ENCODE assay signal across 2 cellular contexts in the genomic region with DNA sequence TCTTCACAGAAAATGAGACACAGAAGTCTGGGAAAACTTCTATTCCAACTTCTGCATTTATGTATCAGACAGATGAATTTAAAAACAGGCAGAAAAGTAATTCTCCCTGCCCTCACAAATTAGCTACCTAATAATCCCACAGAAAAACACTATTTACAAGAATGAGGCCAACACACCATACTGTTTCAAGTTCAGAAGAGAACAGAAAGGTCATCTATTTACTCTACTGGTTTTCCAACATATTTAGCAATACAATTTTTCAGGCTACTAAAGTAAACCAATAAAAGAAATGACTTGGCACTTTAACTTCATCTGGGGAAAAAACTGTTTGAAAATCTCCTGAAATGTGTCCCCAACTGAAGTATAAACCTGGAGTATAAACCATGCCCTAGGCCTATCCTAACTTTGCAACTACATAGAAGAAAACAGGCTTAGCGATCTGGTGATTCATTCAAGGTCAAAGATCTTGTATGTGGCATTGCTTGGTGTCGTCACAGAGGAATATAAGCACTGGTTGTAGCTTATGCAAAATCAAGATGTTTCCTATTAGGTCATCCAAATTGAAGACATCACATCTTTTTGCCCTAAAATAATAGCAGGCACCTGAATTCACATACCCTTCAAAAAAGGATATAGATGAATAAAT.
TF ChIP-seq lines count a peak whose summit lies in the region.

No MANE protein-coding gene starts in this region.

TF ChIP-seq in K562, 482 proteins besides CTCF, POLR2A, EP300 and RAD21 (continued from another document):
- TF ChIP-seq, protein P1, sequence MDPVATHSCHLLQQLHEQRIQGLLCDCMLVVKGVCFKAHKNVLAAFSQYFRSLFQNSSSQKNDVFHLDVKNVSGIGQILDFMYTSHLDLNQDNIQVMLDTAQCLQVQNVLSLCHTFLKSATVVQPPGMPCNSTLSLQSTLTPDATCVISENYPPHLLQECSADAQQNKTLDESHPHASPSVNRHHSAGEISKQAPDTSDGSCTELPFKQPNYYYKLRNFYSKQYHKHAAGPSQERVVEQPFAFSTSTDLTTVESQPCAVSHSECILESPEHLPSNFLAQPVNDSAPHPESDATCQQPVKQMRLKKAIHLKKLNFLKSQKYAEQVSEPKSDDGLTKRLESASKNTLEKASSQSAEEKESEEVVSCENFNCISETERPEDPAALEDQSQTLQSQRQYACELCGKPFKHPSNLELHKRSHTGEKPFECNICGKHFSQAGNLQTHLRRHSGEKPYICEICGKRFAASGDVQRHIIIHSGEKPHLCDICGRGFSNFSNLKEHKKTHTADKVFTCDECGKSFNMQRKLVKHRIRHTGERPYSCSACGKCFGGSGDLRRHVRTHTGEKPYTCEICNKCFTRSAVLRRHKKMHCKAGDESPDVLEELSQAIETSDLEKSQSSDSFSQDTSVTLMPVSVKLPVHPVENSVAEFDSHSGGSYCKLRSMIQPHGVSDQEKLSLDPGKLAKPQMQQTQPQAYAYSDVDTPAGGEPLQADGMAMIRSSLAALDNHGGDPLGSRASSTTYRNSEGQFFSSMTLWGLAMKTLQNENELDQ (CRISPR knock-in tag; IDR thresholded peaks at IDR 0.05; ENCODE audit: borderline replicate concordance), result no peak

TF ChIP-seq in SK-N-SH treated with all-trans-retinoic acid at 6 μM for 48 hours, 23 proteins besides CTCF, POLR2A, EP300 and RAD21 (continued from another document):
- TF ChIP-seq, protein P2, sequence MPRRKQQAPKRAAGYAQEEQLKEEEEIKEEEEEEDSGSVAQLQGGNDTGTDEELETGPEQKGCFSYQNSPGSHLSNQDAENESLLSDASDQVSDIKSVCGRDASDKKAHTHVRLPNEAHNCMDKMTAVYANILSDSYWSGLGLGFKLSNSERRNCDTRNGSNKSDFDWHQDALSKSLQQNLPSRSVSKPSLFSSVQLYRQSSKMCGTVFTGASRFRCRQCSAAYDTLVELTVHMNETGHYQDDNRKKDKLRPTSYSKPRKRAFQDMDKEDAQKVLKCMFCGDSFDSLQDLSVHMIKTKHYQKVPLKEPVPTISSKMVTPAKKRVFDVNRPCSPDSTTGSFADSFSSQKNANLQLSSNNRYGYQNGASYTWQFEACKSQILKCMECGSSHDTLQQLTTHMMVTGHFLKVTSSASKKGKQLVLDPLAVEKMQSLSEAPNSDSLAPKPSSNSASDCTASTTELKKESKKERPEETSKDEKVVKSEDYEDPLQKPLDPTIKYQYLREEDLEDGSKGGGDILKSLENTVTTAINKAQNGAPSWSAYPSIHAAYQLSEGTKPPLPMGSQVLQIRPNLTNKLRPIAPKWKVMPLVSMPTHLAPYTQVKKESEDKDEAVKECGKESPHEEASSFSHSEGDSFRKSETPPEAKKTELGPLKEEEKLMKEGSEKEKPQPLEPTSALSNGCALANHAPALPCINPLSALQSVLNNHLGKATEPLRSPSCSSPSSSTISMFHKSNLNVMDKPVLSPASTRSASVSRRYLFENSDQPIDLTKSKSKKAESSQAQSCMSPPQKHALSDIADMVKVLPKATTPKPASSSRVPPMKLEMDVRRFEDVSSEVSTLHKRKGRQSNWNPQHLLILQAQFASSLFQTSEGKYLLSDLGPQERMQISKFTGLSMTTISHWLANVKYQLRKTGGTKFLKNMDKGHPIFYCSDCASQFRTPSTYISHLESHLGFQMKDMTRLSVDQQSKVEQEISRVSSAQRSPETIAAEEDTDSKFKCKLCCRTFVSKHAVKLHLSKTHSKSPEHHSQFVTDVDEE (CRISPR knock-in tag; IDR thresholded peaks at IDR 0.05), result no peak
- TF ChIP-seq ARNTL (CRISPR knock-in tag; IDR thresholded peaks at IDR 0.05; ENCODE audit: borderline replicate concordance, low read depth), result no peak
- no peak for TF ChIP-seq ESRRG (CRISPR knock-in tag; IDR thresholded peaks at IDR 0.05)
- no peak for TF ChIP-seq ISL1 (CRISPR knock-in tag; IDR thresholded peaks at IDR 0.05)
- TF ChIP-seq TCF4 (CRISPR knock-in tag; IDR thresholded peaks at IDR 0.05; ENCODE audit: borderline replicate concordance), result no peak
- no peak for TF ChIP-seq GLIS3 (CRISPR knock-in tag; IDR thresholded peaks at IDR 0.05)
- TF ChIP-seq, protein P3, sequence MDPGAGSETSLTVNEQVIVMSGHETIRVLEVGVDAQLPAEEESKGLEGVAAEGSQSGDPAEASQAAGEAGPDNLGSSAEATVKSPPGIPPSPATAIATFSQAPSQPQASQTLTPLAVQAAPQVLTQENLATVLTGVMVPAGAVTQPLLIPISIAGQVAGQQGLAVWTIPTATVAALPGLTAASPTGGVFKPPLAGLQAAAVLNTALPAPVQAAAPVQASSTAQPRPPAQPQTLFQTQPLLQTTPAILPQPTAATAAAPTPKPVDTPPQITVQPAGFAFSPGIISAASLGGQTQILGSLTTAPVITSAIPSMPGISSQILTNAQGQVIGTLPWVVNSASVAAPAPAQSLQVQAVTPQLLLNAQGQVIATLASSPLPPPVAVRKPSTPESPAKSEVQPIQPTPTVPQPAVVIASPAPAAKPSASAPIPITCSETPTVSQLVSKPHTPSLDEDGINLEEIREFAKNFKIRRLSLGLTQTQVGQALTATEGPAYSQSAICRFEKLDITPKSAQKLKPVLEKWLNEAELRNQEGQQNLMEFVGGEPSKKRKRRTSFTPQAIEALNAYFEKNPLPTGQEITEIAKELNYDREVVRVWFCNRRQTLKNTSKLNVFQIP (CRISPR knock-in tag; IDR thresholded peaks at IDR 0.05; ENCODE audit: borderline replicate concordance, low read depth), result no peak
- TF ChIP-seq, protein P4, sequence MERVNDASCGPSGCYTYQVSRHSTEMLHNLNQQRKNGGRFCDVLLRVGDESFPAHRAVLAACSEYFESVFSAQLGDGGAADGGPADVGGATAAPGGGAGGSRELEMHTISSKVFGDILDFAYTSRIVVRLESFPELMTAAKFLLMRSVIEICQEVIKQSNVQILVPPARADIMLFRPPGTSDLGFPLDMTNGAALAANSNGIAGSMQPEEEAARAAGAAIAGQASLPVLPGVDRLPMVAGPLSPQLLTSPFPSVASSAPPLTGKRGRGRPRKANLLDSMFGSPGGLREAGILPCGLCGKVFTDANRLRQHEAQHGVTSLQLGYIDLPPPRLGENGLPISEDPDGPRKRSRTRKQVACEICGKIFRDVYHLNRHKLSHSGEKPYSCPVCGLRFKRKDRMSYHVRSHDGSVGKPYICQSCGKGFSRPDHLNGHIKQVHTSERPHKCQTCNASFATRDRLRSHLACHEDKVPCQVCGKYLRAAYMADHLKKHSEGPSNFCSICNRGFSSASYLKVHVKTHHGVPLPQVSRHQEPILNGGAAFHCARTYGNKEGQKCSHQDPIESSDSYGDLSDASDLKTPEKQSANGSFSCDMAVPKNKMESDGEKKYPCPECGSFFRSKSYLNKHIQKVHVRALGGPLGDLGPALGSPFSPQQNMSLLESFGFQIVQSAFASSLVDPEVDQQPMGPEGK (CRISPR knock-in tag; IDR thresholded peaks at IDR 0.05; ENCODE audit: borderline replicate concordance), result no peak
- TF ChIP-seq TOX (CRISPR knock-in tag; IDR thresholded peaks at IDR 0.05; ENCODE audit: borderline replicate concordance), result no peak
- TF ChIP-seq OSR1 (CRISPR knock-in tag; IDR thresholded peaks at IDR 0.05), result no peak
- TF ChIP-seq PPARA (CRISPR knock-in tag; IDR thresholded peaks at IDR 0.05; ENCODE audit: borderline replicate concordance), result no peak
- TF ChIP-seq, protein P5, sequence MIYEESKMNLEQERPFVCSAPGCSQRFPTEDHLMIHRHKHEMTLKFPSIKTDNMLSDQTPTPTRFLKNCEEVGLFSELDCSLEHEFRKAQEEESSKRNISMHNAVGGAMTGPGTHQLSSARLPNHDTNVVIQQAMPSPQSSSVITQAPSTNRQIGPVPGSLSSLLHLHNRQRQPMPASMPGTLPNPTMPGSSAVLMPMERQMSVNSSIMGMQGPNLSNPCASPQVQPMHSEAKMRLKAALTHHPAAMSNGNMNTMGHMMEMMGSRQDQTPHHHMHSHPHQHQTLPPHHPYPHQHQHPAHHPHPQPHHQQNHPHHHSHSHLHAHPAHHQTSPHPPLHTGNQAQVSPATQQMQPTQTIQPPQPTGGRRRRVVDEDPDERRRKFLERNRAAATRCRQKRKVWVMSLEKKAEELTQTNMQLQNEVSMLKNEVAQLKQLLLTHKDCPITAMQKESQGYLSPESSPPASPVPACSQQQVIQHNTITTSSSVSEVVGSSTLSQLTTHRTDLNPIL (CRISPR knock-in tag; IDR thresholded peaks at IDR 0.05; ENCODE audit: low read depth), result no peak
- TF ChIP-seq CSDC2 (CRISPR knock-in tag; IDR thresholded peaks at IDR 0.05), result no peak
